In the genomic region with DNA sequence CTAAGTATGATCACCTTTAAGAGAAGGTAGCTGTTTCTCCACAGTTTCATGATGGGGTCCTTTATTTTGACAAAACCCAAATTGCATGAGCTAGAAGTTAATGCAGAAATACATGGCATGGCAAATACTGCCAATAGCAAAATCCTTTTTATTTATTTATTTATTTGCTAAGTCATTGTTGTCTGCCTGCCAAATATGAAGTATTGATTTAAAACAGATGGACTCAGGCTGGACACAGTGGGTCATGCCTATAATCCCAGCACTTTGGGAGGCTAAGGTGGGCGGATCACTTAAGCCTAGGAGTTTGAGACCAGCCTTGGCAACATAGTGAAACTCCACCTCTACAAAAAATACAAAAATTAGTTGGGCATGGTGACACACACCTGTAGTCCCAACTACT, we compare ENCODE assay signal across 1 cellular context.
TF ChIP-seq lines count a peak whose summit lies in the region.

No MANE protein-coding gene starts in this region.

TF ChIP-seq in IMR-90, 13 proteins besides CTCF, POLR2A, EP300 and RAD21 (continued from another document):
- TF ChIP-seq BHLHE40 (IDR thresholded peaks at IDR 0.05; ENCODE audit: low read depth, low read length) (no peak), NFE2L2 (IDR thresholded peaks at IDR 0.05; ENCODE audit: low read depth, low read length) (no peak), MXI1 (IDR thresholded peaks at IDR 0.05; ENCODE audit: borderline replicate concordance, low read depth, low read length) (no peak), RFX5 (IDR thresholded peaks at IDR 0.05; ENCODE audit: low read depth, low read length) (no peak), CEBPB (IDR thresholded peaks at IDR 0.05; ENCODE audit: low read depth, low read length) (no peak)
- TF ChIP-seq, protein P1, sequence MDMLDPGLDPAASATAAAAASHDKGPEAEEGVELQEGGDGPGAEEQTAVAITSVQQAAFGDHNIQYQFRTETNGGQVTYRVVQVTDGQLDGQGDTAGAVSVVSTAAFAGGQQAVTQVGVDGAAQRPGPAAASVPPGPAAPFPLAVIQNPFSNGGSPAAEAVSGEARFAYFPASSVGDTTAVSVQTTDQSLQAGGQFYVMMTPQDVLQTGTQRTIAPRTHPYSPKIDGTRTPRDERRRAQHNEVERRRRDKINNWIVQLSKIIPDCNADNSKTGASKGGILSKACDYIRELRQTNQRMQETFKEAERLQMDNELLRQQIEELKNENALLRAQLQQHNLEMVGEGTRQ (IDR thresholded peaks at IDR 0.05; ENCODE audit: low read depth, low read length), result no peak
- TF ChIP-seq, protein P2, sequence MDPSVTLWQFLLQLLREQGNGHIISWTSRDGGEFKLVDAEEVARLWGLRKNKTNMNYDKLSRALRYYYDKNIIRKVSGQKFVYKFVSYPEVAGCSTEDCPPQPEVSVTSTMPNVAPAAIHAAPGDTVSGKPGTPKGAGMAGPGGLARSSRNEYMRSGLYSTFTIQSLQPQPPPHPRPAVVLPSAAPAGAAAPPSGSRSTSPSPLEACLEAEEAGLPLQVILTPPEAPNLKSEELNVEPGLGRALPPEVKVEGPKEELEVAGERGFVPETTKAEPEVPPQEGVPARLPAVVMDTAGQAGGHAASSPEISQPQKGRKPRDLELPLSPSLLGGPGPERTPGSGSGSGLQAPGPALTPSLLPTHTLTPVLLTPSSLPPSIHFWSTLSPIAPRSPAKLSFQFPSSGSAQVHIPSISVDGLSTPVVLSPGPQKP (IDR thresholded peaks at IDR 0.05; ENCODE audit: borderline replicate concordance, low read depth, low read length), result no peak
